Comparison of ENCODE assay signal across 18 cellular contexts in genomic region chr21:31887596-31887920, GRCh38. TPM values are rescaled to one million over a fixed set of nuclear protein-coding genes. Genes with fewer than 3 reads are reported as not detected.
DNase-seq lines count a peak whose midpoint lies in the region; ATAC-seq and TF ChIP-seq lines count a peak whose summit lies in the region.
"Had no signal": no experiment of that assay in that cellular context is flagged by ENCODE, and none has a peak within 500 bp of the region (broad histone marks: within the 10 kb centered on the region; RNA-seq: fewer than 3 reads in every experiment).

No MANE protein-coding gene starts in this region.

- peak overlapping the region; percentile 11; the same call in 1 of the 2 replicates for H3K27ac Mint-ChIP-seq in WTC11
- H3K27ac Mint-ChIP-seq in natural killer cell: no peak overlapping the region
- H3K27ac Mint-ChIP-seq: B cell; CD4-positive, alpha-beta memory T cell had no signal

- H3K9me3 Mint-ChIP-seq in WTC11 (peaks cover 11% of the 10 kb centered on the region), natural killer cell (no peaks in the 10 kb centered on the region)

- peaks cover 0 to 7% (median 0%) of the 10 kb centered on the region in 3 donors for H3K27me3 ChIP-seq in psoas muscle (ENCODE audit: insufficient read depth in 3 of 3, low read length in 2 of 3)

- H3K36me3 ChIP-seq in psoas muscle (ENCODE audit: insufficient read depth in 1 of 2, low read depth in 1 of 2): no peaks in the 10 kb centered on the region

- no peaks in the 10 kb centered on the region for H3K4me1 ChIP-seq in psoas muscle

- ATAC-seq in WTC11: no peak
- peak; percentile 81 to 90 for ATAC-seq in left cardiac atrium
- ATAC-seq in psoas muscle: no peak
- ATAC-seq in natural killer cell: no peak
- no peak for ATAC-seq in GM21576 (IDR thresholded peaks at IDR 0.05; ENCODE audit: unreplicated experiment)

- TF ChIP-seq CTCF in WTC11 (IDR thresholded peaks at IDR 0.05): no peak
- TF ChIP-seq CTCF in psoas muscle (IDR thresholded peaks at IDR 0.05): no peak
- no peak for TF ChIP-seq CTCF in natural killer cell (IDR thresholded peaks at IDR 0.05)

- H3K27me3 Mint-ChIP-seq in WTC11 (ENCODE audit: low read depth): no peaks in the 10 kb centered on the region
- H3K27me3 Mint-ChIP-seq in natural killer cell (ENCODE audit: low read depth in 2 of 2): peaks cover 0 to 7% of the 10 kb centered on the region in 2 donors

- no peak for DNase-seq in WTC11 (ENCODE audit: low spot score)
- peak; percentile 38 for DNase-seq in left cardiac atrium
- peak; percentile 83 for DNase-seq in mesenteric fat pad (ENCODE audit: low spot score)
- peak; percentile 48 to 61 for DNase-seq in psoas muscle
- DNase-seq in natural killer cell: no peak
- no peak for DNase-seq in MV-4-11 (lab: John Stamatoyannopoulos, UW)
- no peak for DNase-seq in stimulated activated CD4-positive, alpha-beta T cell treated with anti-CD3 and anti-CD28 coated beads, Interleukin-4, amount 100 ng/mL, for 1 hour
- DNase-seq: CD4-positive, alpha-beta memory T cell; DND-41; GDM1; GOT3; MM.1S; NCI-H1105 treated with DMSO at 0.1 percent for 48 hours; NCI-H187; NCI-H446 had no signal

- H3K4me3 Mint-ChIP-seq in WTC11 (no peak overlapping the region), natural killer cell (no peak overlapping the region)
- H3K4me3 Mint-ChIP-seq: B cell; CD4-positive, alpha-beta memory T cell had no signal

- intact Hi-C loops in left cardiac atrium (cut with DNase I) (no loop called here), psoas muscle (cut with DNase I) (no loop called here), natural killer cell (cut with micrococcal nuclease) (no loop called here)

- POLR2A ChIA-PET in WTC11 (lab: Charles Lee): no interaction called here

- H3K4me3 ChIP-seq in psoas muscle: no peak overlapping the region

- 77% methylated on average over 13 of the region's 13 CpGs for WGBS in psoas muscle, 3 donors

- no peak overlapping the region for H3K27ac ChIP-seq in psoas muscle
- H3K27ac ChIP-seq: KMS-11 had no signal

- H3K4me1 Mint-ChIP-seq in WTC11 (peaks cover 20% of the 10 kb centered on the region), natural killer cell (no peaks in the 10 kb centered on the region)
- H3K4me1 Mint-ChIP-seq: B cell; CD4-positive, alpha-beta memory T cell had no signal

- H3K36me3 Mint-ChIP-seq in WTC11 (peaks cover 5% of the 10 kb centered on the region), natural killer cell (no peaks in the 10 kb centered on the region)
- H3K36me3 Mint-ChIP-seq: CD4-positive, alpha-beta memory T cell had no signal

- CTCF ChIA-PET in WTC11 (lab: Charles Lee): interaction anchor here (1.9 kb wide), 1 partner anchor 13 kb away, joined by 6 read pairs; no protein-coding TSS in a partner anchor

- H3K9me3 ChIP-seq in psoas muscle: no peaks in the 10 kb centered on the region

TF ChIP-seq in WTC11, 78 proteins besides CTCF, POLR2A, EP300 and RAD21:
- TF ChIP-seq TCF7 (CRISPR knock-in tag; IDR thresholded peaks at IDR 0.05; ENCODE audit: low read depth) (no peak), ZNF263 (CRISPR knock-in tag; IDR thresholded peaks at IDR 0.05; ENCODE audit: low read depth) (no peak), STAT6 (CRISPR knock-in tag; conservative IDR thresholded peaks at IDR 0.05; ENCODE audit: low read depth) (no peak), ZNF423 (CRISPR knock-in tag; IDR thresholded peaks at IDR 0.05) (no peak), GRHL2 (CRISPR knock-in tag; IDR thresholded peaks at IDR 0.05; ENCODE audit: insufficient replicate concordance, severe bottlenecking) (no peak)
TF ChIP-seq in WTC11: peak in this region for 0.

RNA-seq across cellular contexts. Expression of gene HUNK, which starts 14.7 kb away (rescaled TPM):
- total RNA-seq in WTC11 (2021) (5.0 to 7.0 TPM (median 6.1 TPM) in 3 replicates), left cardiac atrium (1 to 10 TPM in 1 of 2 donors, under 1 TPM in 1; 0.38 to 1.7 TPM), mesenteric fat pad (0.55 TPM), psoas muscle (under 1 TPM; 0.10 to 0.54 (median 0.15) TPM), natural killer cell (not detected)
- polyA plus RNA-seq in psoas muscle: under 1 TPM; 0.03 to 0.06 (median 0.05) TPM

Comparison
In these comparisons a context has a peak if more than half of its experiments do, and no peak if none do; other contexts are left out.
1. ATAC-seq: peak in left cardiac atrium (2 of 2); none in WTC11 (single experiment), psoas muscle (0 of 4), natural killer cell (0 of 3) and GM21576 (single experiment).
2. DNase-seq: peak in left cardiac atrium (single experiment), mesenteric fat pad (single experiment) and psoas muscle (2 of 2); none in WTC11 (single experiment), natural killer cell (single experiment), MV-4-11 (single experiment) and stimulated activated CD4-positive, alpha-beta T cell treated with anti-CD3 and anti-CD28 coated beads, Interleukin-4, amount 100 ng/mL, for 1 hour (single experiment).